In the genomic region with DNA sequence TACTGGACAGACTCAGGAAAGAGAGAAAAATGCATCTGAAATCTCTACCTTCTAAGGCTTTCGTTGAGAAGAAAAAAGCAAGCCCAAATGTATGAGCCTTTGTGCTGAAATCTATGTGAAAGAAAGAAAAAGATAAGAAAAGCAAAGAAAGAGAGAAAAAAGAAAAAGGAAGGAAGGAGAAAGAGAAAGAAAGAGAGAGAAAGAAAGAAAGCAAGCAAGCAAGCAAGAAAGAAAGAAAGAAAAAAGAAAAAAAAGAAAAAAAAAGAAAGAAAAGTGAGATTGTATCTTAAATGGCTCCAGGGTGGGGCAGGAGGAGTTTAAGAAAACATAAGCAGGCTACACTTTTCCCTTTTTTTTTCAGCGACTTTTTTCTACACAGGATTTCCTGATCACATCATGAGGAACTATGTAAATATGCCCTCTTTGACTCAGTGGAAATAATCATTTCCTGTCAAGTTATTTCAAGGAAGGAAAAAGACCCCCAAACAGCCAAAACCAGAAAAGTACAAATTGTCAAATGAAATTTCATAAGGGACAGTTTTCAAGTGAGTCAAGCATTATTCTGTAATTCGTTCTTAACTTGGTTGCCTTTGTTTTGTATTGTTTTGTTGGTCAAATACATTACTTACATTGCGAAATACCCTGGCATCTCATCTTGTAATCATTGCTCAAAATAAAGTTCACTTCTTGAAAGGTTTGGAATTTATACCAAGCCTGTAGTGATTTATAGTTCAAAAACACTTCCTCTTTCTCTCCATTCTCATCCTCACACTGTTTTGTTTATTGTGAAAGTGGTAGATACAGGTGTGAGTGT, we compare ENCODE assay signal across 12 cellular contexts.
A peak's percentile ranks its signal among the peaks of the same experiment; 100 is the strongest.
DNase-seq lines count a peak whose midpoint lies in the region; ATAC-seq, FAIRE-seq and TF ChIP-seq lines count a peak whose summit lies in the region.
"Had no signal": no experiment of that assay in that cellular context is flagged by ENCODE, and none has a peak within 500 bp of the region (broad histone marks: within the 10 kb centered on the region; RNA-seq: fewer than 3 reads in every experiment).

No MANE protein-coding gene starts in this region.

- H3K4me1 Mint-ChIP-seq in HFFc6 (ENCODE audit: low read depth), result peaks cover 40% of the 10 kb centered on the region

- POLR2A ChIA-PET in HepG2 (lab: Yijun Ruan, JAX), result no interaction called here

- H3K79me2 ChIP-seq in HepG2 (ENCODE audit: insufficient read depth, low read length), result no peaks in the 10 kb centered on the region

- no peaks in the 10 kb centered on the region for H3K36me3 Mint-ChIP-seq in HFFc6 (ENCODE audit: low read depth)
- H3K36me3 Mint-ChIP-seq: brain, neural progenitor cell had no signal

- H3K4me1 ChIP-seq in body of pancreas, result peaks cover 10% of the 10 kb centered on the region
- no peaks in the 10 kb centered on the region for H3K4me1 ChIP-seq in HepG2 (ENCODE audit: insufficient read depth, low read length)
- H3K4me1 ChIP-seq: neural progenitor cell had no signal

- H3K27ac ChIP-seq in body of pancreas (peak overlapping the region in 1 of 4 donors; percentile 6), HepG2 (ENCODE audit: extremely low read length, insufficient read depth, low read length) (no peak overlapping the region)
- H3K27ac ChIP-seq: neural progenitor cell had no signal

- CTCF ChIA-PET in HepG2 (lab: Yijun Ruan, JAX; ENCODE audit: low intra/inter-chr PET ratio, low total read pairs), result no interaction called here

- TF ChIP-seq RAD21 in HepG2 (CRISPR knock-in tag; IDR thresholded peaks at IDR 0.05), result no peak

- no peak overlapping the region for H2AFZ ChIP-seq in HepG2 (ENCODE audit: low read length)
- H2AFZ ChIP-seq: neural progenitor cell had no signal

- TF ChIP-seq POLR2A in body of pancreas (IDR thresholded peaks at IDR 0.05) (no peak), HepG2 (IDR thresholded peaks at IDR 0.05; ENCODE audit: insufficient read depth in 1 of 2, low read depth in 2 of 2, low read length in 2 of 2) (no peak)

- H3K36me3 ChIP-seq in body of pancreas (replicated peaks in 1 of 2; ENCODE audit: insufficient read depth in 1 of 2, low read depth in 2 of 2), result no peaks in the 10 kb centered on the region
- no peaks in the 10 kb centered on the region for H3K36me3 ChIP-seq in HepG2 (replicated peaks in 1 of 2; ENCODE audit: control insufficient read depth in 1 of 2, insufficient read depth in 2 of 2, low read length in 2 of 2)
- H3K36me3 ChIP-seq: neural progenitor cell had no signal

- WGBS in body of pancreas, 2 donors, result 20 to 35% methylated on average over 4 of the region's 4 CpGs
- WGBS in HepG2 (ENCODE audit: low lambda C conversion rate), result under 1% methylated on average over 4 of the region's 4 CpGs

- H3K27me3 ChIP-seq in body of pancreas (no peaks in the 10 kb centered on the region), HepG2 (ENCODE audit: control insufficient read depth in 1 of 2, insufficient read depth in 2 of 2, low read length in 2 of 2) (peaks cover 0 to 8% of the 10 kb centered on the region in 2 experiments; a peak in 1 of 5 replicates)
- H3K27me3 ChIP-seq: neural progenitor cell had no signal

- H3K9me3 ChIP-seq in body of pancreas, result no peaks in the 10 kb centered on the region
- no peaks in the 10 kb centered on the region for H3K9me3 ChIP-seq in HepG2 (ENCODE audit: low read length)

- H4K20me1 ChIP-seq in HepG2 (ENCODE audit: insufficient read depth, low read length), result no peaks in the 10 kb centered on the region

- H3K4me3 Mint-ChIP-seq in HFFc6, result peak overlapping the region; percentile 78
- H3K4me3 Mint-ChIP-seq: activated CD4-positive, alpha-beta memory T cell treated with anti-CD3 and anti-CD28 coated beads, Interleukin-2, amount 10 ng/mL, durations not matched to agents 7 days and 5 days; CD4-positive, alpha-beta T cell; neural progenitor cell had no signal

- H3K27ac Mint-ChIP-seq in HFFc6, result peak overlapping the region; percentile 83
- H3K27ac Mint-ChIP-seq: activated CD4-positive, alpha-beta memory T cell treated with anti-CD3 and anti-CD28 coated beads, Interleukin-2, amount 10 ng/mL, durations not matched to agents 7 days and 5 days; CD4-positive, alpha-beta T cell; neural progenitor cell had no signal

- DNase-seq in ACHN (peak; percentile 16), HFFc6 (peak; percentile 45), body of pancreas (no peak), HepG2 (ENCODE audit: low spot score) (no peak), RKO (ENCODE audit: low spot score) (no peak), ureter (ENCODE audit: low spot score) (no peak)
- no peak for DNase-seq in stimulated activated CD8-positive, alpha-beta memory T cell treated with anti-CD3 and anti-CD28 coated beads, Interleukin-4, amount 100 ng/mL, for 48 hours
- DNase-seq: activated CD4-positive, alpha-beta memory T cell treated with anti-CD3 and anti-CD28 coated beads, Interleukin-2, amount 10 ng/mL, durations not matched to agents 7 days and 5 days; CD4-positive, alpha-beta T cell had no signal

- H3K27me3 Mint-ChIP-seq in HFFc6 (ENCODE audit: insufficient read depth), result 0 out of 2 replicates have a peak, but pooled peaks cover 2% of the 10 kb centered on the region
- H3K27me3 Mint-ChIP-seq: activated CD4-positive, alpha-beta memory T cell treated with anti-CD3 and anti-CD28 coated beads, Interleukin-2, amount 10 ng/mL, durations not matched to agents 7 days and 5 days; brain had no signal

- FAIRE-seq in HepG2 (lab: Jason Lieb, UNC), result no peak

- BruUV-seq in HepG2 (replicated peaks; lab: Mats Ljungman, UMichigan), result no TSS peak

- in situ Hi-C loops in ACHN (cut with HindIII; ENCODE audit: low pct_ligation_motif_present, low pct_unique_long_range_greater_than_20kb, low sequenced_read_pairs) (no loop called here), HepG2 (cut with HindIII; ENCODE audit: extremely low pct_ligation_motif_present, low pct_unique_long_range_greater_than_20kb) (no loop called here)

- TF ChIP-seq CTCF in HFFc6 (IDR thresholded peaks at IDR 0.05), result no peak
- TF ChIP-seq CTCF in body of pancreas (IDR thresholded peaks at IDR 0.05), result no peak
- no peak for TF ChIP-seq CTCF in HepG2 (CRISPR knock-in tag; IDR thresholded peaks at IDR 0.05)

- H3K9me3 Mint-ChIP-seq in HFFc6, result no peaks in the 10 kb centered on the region
- H3K9me3 Mint-ChIP-seq: activated CD4-positive, alpha-beta memory T cell treated with anti-CD3 and anti-CD28 coated beads, Interleukin-2, amount 10 ng/mL, durations not matched to agents 7 days and 5 days; brain; CD4-positive, alpha-beta T cell; neural progenitor cell had no signal

- no peak overlapping the region for H3K4me2 ChIP-seq in HepG2 (ENCODE audit: low read depth, low read length)
- H3K4me2 ChIP-seq: neural progenitor cell had no signal

- no peak overlapping the region for H3K4me3 ChIP-seq in body of pancreas
- H3K4me3 ChIP-seq in HepG2 (replicated peaks in 1 of 3; ENCODE audit: insufficient read depth in 1 of 3, low read depth in 2 of 3, low read length in 3 of 3), result no peak overlapping the region
- H3K4me3 ChIP-seq: neural progenitor cell had no signal

- no peak for TF ChIP-seq EP300 in HepG2 (IDR thresholded peaks at IDR 0.05; ENCODE audit: low read depth in 2 of 2, low read length in 2 of 2)
- TF ChIP-seq EP300 in HepG2 (CRISPR knock-in tag; IDR thresholded peaks at IDR 0.05; ENCODE audit: borderline replicate concordance), result no peak

- ATAC-seq in body of pancreas (peak; percentile 40), HepG2 (no peak), GM19452 (IDR thresholded peaks at IDR 0.05; ENCODE audit: unreplicated experiment) (no peak)

- intact Hi-C loops in body of pancreas (cut with DNase I), result no loop called here
- intact Hi-C loops in HepG2 (cut with micrococcal nuclease; ENCODE audit: unreplicated experiment), result no loop called here

- no peak overlapping the region for H3K9ac ChIP-seq in HepG2 (ENCODE audit: insufficient read depth, low read depth, low read length)
- H3K9ac ChIP-seq: neural progenitor cell had no signal

TF ChIP-seq in HepG2, 621 proteins besides CTCF, POLR2A, EP300 and RAD21:
- TF ChIP-seq BRD4 (CRISPR knock-in tag; IDR thresholded peaks at IDR 0.05), result no peak
- TF ChIP-seq, protein P1, sequence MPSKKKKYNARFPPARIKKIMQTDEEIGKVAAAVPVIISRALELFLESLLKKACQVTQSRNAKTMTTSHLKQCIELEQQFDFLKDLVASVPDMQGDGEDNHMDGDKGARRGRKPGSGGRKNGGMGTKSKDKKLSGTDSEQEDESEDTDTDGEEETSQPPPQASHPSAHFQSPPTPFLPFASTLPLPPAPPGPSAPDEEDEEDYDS (CRISPR knock-in tag; IDR thresholded peaks at IDR 0.05), result no peak
- TF ChIP-seq CEBPB (IDR thresholded peaks at IDR 0.05; ENCODE audit: borderline replicate concordance, low read depth, low read length), result peak; percentile 84
- no peak for TF ChIP-seq MBD4 (IDR thresholded peaks at IDR 0.05; ENCODE audit: borderline replicate concordance, low read length)
- TF ChIP-seq PPARG (CRISPR knock-in tag; conservative IDR thresholded peaks at IDR 0.05), result no peak
- TF ChIP-seq TOE1 (CRISPR knock-in tag; IDR thresholded peaks at IDR 0.05), result no peak
- TF ChIP-seq XBP1 (CRISPR knock-in tag; IDR thresholded peaks at IDR 0.05), result no peak

Comparison
In these comparisons a context has a peak if more than half of its experiments do, and no peak if none do; other contexts are left out.
1. DNase-seq: peak in ACHN (single experiment) and HFFc6 (single experiment); none in body of pancreas (0 of 4), HepG2 (single experiment), RKO (single experiment), ureter (single experiment) and stimulated activated CD8-positive, alpha-beta memory T cell treated with anti-CD3 and anti-CD28 coated beads, Interleukin-4, amount 100 ng/mL, for 48 hours (single experiment).